1 cellular context compared by ENCODE assay signal in genomic region chr1:70675737-70676156, GRCh38.
TF ChIP-seq lines count a peak whose summit lies in the region.

No MANE protein-coding gene starts in this region.

TF ChIP-seq in GM23338, 12 proteins besides CTCF, POLR2A, EP300 and RAD21 (continued from another document):
- TF ChIP-seq ZNF462 (CRISPR knock-in tag; IDR thresholded peaks at IDR 0.05) = no peak
- TF ChIP-seq ZNF331 (CRISPR knock-in tag; IDR thresholded peaks at IDR 0.05; ENCODE audit: low read depth) = no peak
- TF ChIP-seq STAT1 (IDR thresholded peaks at IDR 0.05; ENCODE audit: unreplicated experiment) = no peak
- TF ChIP-seq POLR2AphosphoS5 (IDR thresholded peaks at IDR 0.05; ENCODE audit: low read depth) = no peak
- TF ChIP-seq EZH2 (IDR thresholded peaks at IDR 0.05; ENCODE audit: low read depth, unreplicated experiment) = no peak
- no peak for TF ChIP-seq EZH2phosphoT487 (IDR thresholded peaks at IDR 0.05; ENCODE audit: unreplicated experiment)
- no peak for TF ChIP-seq NANOG (IDR thresholded peaks at IDR 0.05; ENCODE audit: borderline replicate concordance)
- no peak for TF ChIP-seq ETS1 (IDR thresholded peaks at IDR 0.05)
- TF ChIP-seq JUNB (IDR thresholded peaks at IDR 0.05; ENCODE audit: unreplicated experiment) = no peak
TF ChIP-seq in GM23338: peak in this region for 0.
